ENCODE assay signal across 12 cellular contexts in the genomic region with DNA sequence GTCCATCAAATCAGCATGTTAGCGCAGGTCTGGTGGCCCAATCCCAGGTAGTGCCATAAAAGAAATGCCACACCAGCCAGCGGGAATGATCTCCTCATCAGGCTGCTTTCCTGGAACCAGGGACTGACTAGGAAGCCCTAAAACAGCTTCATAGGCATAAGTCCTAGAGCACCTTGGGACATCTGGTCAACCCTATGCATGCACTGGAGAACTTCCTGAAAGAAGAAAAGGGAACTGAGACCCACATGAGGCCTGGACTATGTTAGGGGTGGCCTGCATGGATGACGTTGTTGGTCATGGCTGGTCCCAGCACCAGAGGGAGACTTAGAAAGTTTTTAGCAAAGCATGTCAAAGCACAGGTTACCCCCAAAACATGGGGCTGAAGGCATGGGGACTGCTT. TPM values are rescaled to one million over a fixed set of nuclear protein-coding genes. Genes with fewer than 3 reads are reported as not detected.
A peak's percentile ranks its signal among the peaks of the same experiment; 100 is the strongest.
DNase-seq lines count a peak whose midpoint lies in the region; ATAC-seq and TF ChIP-seq lines count a peak whose summit lies in the region.
"Had no signal": no experiment of that assay in that cellular context is flagged by ENCODE, and none has a peak within 500 bp of the region (broad histone marks: within the 10 kb centered on the region; RNA-seq: fewer than 3 reads in every experiment).

No MANE protein-coding gene starts in this region.

- H3K27me3 ChIP-seq in left ventricle myocardium inferior (ENCODE audit: low read depth) = peaks cover 77% of the 10 kb centered on the region
- H3K27me3 ChIP-seq in transverse colon = peaks cover 4% of the 10 kb centered on the region
- H3K27me3 ChIP-seq: BE2C had no signal

- ATAC-seq in Right ventricle myocardium inferior (peak; percentile 62), HG02885 (IDR thresholded peaks at IDR 0.05; ENCODE audit: poor library complexity, unreplicated experiment) (peak; percentile 92), HG02840 (IDR thresholded peaks at IDR 0.05; ENCODE audit: low FRiP score, unreplicated experiment) (no peak), GM18870 (IDR thresholded peaks at IDR 0.05; ENCODE audit: unreplicated experiment) (no peak)

- H3K9me3 ChIP-seq in left ventricle myocardium inferior (replicated peaks) = no peaks in the 10 kb centered on the region
- no peaks in the 10 kb centered on the region for H3K9me3 ChIP-seq in transverse colon
- H3K9me3 ChIP-seq: BE2C had no signal

- no peak for DNase-seq in Right ventricle myocardium inferior (ENCODE audit: missing footprints)
- no peak for DNase-seq in left ventricle myocardium inferior
- peak; percentile 64 for DNase-seq in NCI-H510A treated with DMSO at 0.1 percent for 48 hours (lab: John Stamatoyannopoulos, UW)
- DNase-seq in transverse colon = no peak
- DNase-seq in SHP77 treated with DMSO at 0.1 percent for 48 hours (lab: John Stamatoyannopoulos, UW) = no peak
- DNase-seq: BE2C, mammary epithelial cell had no signal

- H3K36me3 ChIP-seq in left ventricle myocardium inferior = no peaks in the 10 kb centered on the region
- H3K36me3 ChIP-seq in transverse colon = no peaks in the 10 kb centered on the region
- H3K36me3 ChIP-seq: BE2C had no signal

- no peak for TF ChIP-seq EP300 in transverse colon (IDR thresholded peaks at IDR 0.05; ENCODE audit: low read depth)

- 75 to 83% methylated on average over 2 to 3 of the region's 3 CpGs for WGBS in transverse colon (ENCODE audit: low coverage in 1 of 2), 2 donors

- no peak overlapping the region for H3K27ac ChIP-seq in left ventricle myocardium inferior (replicated peaks)
- H3K27ac ChIP-seq in transverse colon = no peak overlapping the region
- H3K27ac ChIP-seq: skin epidermis had no signal

- in situ Hi-C loops in transverse colon (cut with MboI; ENCODE audit: low pct_ligation_motif_present in 1 of 4, low pct_unique_long_range_greater_than_20kb in 1 of 4, low sequenced_read_pairs in 3 of 4) = loop anchor here in 1 of 4 donors (25.0 kb wide), 1 partner anchor 1507 kb away; no protein-coding TSS in a partner anchor

- H3K4me3 ChIP-seq in left ventricle myocardium inferior (no peak overlapping the region), transverse colon (no peak overlapping the region)
- H3K4me3 ChIP-seq: skin epidermis had no signal

- H3K4me1 ChIP-seq in left ventricle myocardium inferior = no peaks in the 10 kb centered on the region
- no peaks in the 10 kb centered on the region for H3K4me1 ChIP-seq in transverse colon

- TF ChIP-seq POLR2A in transverse colon (IDR thresholded peaks at IDR 0.05) = no peak

- no peak for TF ChIP-seq CTCF in left ventricle myocardium inferior (IDR thresholded peaks at IDR 0.05; ENCODE audit: borderline replicate concordance)
- TF ChIP-seq CTCF in transverse colon (IDR thresholded peaks at IDR 0.05) = no peak

- intact Hi-C loops in Right ventricle myocardium inferior (cut with DNase I) (no loop called here), left ventricle myocardium inferior (cut with micrococcal nuclease) (no loop called here), transverse colon (cut with DNase I; ENCODE audit: low total_unique reads) (no loop called here)

RNA-seq across cellular contexts. Expression of gene KCNK16, which starts 7.6 kb away (rescaled TPM):
- total RNA-seq in Right ventricle myocardium inferior (not detected), left ventricle myocardium inferior (not detected), transverse colon (not detected)
- total RNA-seq: fibroblast of villous mesenchyme, mammary epithelial cell had no signal

RNA-seq across cellular contexts. Expression of gene KCNK17, which starts 15.8 kb away (rescaled TPM):
- not detected for total RNA-seq in Right ventricle myocardium inferior
- total RNA-seq in left ventricle myocardium inferior = 0.52 TPM
- total RNA-seq in transverse colon = under 1 TPM in 1 of 4 donors, not detected in 3; 0.96 TPM
- total RNA-seq: fibroblast of villous mesenchyme had no signal

Comparison
In these comparisons a context has a peak if more than half of its experiments do, and no peak if none do; other contexts are left out.
1. ATAC-seq: peak in Right ventricle myocardium inferior (single experiment) and HG02885 (single experiment); none in HG02840 (single experiment) and GM18870 (single experiment).